ENCODE assay signal across 8 cellular contexts in genomic region chr4:3532714-3533336, GRCh38. TPM values are rescaled to one million over a fixed set of nuclear protein-coding genes. Genes with fewer than 3 reads are reported as not detected.
DNase-seq lines count a peak whose midpoint lies in the region; ATAC-seq, FAIRE-seq and TF ChIP-seq lines count a peak whose summit lies in the region.

No MANE protein-coding gene starts in this region.

- H3K9me3 ChIP-seq in hepatocyte (ENCODE audit: low read depth) = no peaks in the 10 kb centered on the region

- no peaks in the 10 kb centered on the region for H3K9me3 Mint-ChIP-seq in activated CD8-positive, alpha-beta memory T cell treated with anti-CD3 and anti-CD28 coated beads, Interleukin-2, amount 10 ng/mL, durations not matched to agents 7 days and 5 days (ENCODE audit: low read depth)
- H3K9me3 Mint-ChIP-seq in activated CD8-positive, alpha-beta T cell treated with anti-CD3 and anti-CD28 coated beads for 36 hours = no peaks in the 10 kb centered on the region

- H3K9me2 ChIP-seq in hepatocyte (replicated peaks; ENCODE audit: insufficient read depth) = no peaks in the 10 kb centered on the region

- no peak for ATAC-seq in activated CD8-positive, alpha-beta memory T cell treated with anti-CD3 and anti-CD28 coated beads, Interleukin-2, amount 10 ng/mL, durations not matched to agents 7 days and 5 days
- ATAC-seq in activated CD8-positive, alpha-beta T cell treated with anti-CD3 and anti-CD28 coated beads for 36 hours = no peak

- intact Hi-C loops in activated CD8-positive, alpha-beta T cell treated with anti-CD3 and anti-CD28 coated beads for 36 hours (cut with micrococcal nuclease) = no loop called here

- DNase-seq in activated CD8-positive, alpha-beta memory T cell treated with anti-CD3 and anti-CD28 coated beads, Interleukin-2, amount 10 ng/mL, durations not matched to agents 7 days and 5 days = no peak
- no peak for DNase-seq in activated CD8-positive, alpha-beta memory T cell treated with anti-CD3 and anti-CD28 coated beads, Interleukin-2, amount 50 U/mL, for 48 hours
- DNase-seq in activated CD8-positive, alpha-beta T cell treated with anti-CD3 and anti-CD28 coated beads for 36 hours = no peak
- DNase-seq in hepatocyte (ENCODE audit: low spot score) (peak; percentile 2), NCI-H1105 treated with DMSO at 0.1 percent for 48 hours (lab: John Stamatoyannopoulos, UW) (no peak), DMS 273 treated with DMSO at 0.1 percent for 48 hours (lab: John Stamatoyannopoulos, UW) (no peak), frontal cortex (ENCODE audit: low spot score in 2 of 2) (no peak)

- CTCF ChIA-PET in activated CD8-positive, alpha-beta memory T cell treated with anti-CD3 and anti-CD28 coated beads, Interleukin-2, amount 10 ng/mL, durations not matched to agents 7 days and 5 days (lab: Charles Lee) = no interaction called here
- CTCF ChIA-PET in activated CD8-positive, alpha-beta T cell treated with anti-CD3 and anti-CD28 coated beads for 36 hours (lab: Charles Lee) = no interaction called here

- H3K4me3 Mint-ChIP-seq in activated CD8-positive, alpha-beta memory T cell treated with anti-CD3 and anti-CD28 coated beads, Interleukin-2, amount 10 ng/mL, durations not matched to agents 7 days and 5 days = peak overlapping the region; percentile 98
- peak overlapping the region; percentile 100 for H3K4me3 Mint-ChIP-seq in activated CD8-positive, alpha-beta T cell treated with anti-CD3 and anti-CD28 coated beads for 36 hours

- no peak overlapping the region for H3K4me3 ChIP-seq in hepatocyte
- H3K4me3 ChIP-seq in skin epidermis = peak overlapping the region; percentile 68 to 97 (median 81)

- peaks cover 27% of the 10 kb centered on the region for H3K4me1 Mint-ChIP-seq in activated CD8-positive, alpha-beta memory T cell treated with anti-CD3 and anti-CD28 coated beads, Interleukin-2, amount 10 ng/mL, durations not matched to agents 7 days and 5 days
- peaks cover 28% of the 10 kb centered on the region for H3K4me1 Mint-ChIP-seq in activated CD8-positive, alpha-beta T cell treated with anti-CD3 and anti-CD28 coated beads for 36 hours (ENCODE audit: low read depth)

- H2AFZ ChIP-seq in hepatocyte = peak overlapping the region; percentile 39

- H3K4me1 ChIP-seq in hepatocyte (ENCODE audit: insufficient read depth) = peaks cover 13% of the 10 kb centered on the region

- no peak for TF ChIP-seq CTCF in activated CD8-positive, alpha-beta T cell treated with anti-CD3 and anti-CD28 coated beads for 36 hours (IDR thresholded peaks at IDR 0.05)
- TF ChIP-seq CTCF in hepatocyte (IDR thresholded peaks at IDR 0.05; ENCODE audit: poor library complexity) = no peak

- H3K4me2 ChIP-seq in hepatocyte = peak overlapping the region; percentile 99

- POLR2A ChIA-PET in activated CD8-positive, alpha-beta T cell treated with anti-CD3 and anti-CD28 coated beads for 36 hours (lab: Charles Lee) = no interaction called here

- FAIRE-seq in frontal cortex (lab: Jason Lieb, UNC) = no peak

- H3K27ac Mint-ChIP-seq in activated CD8-positive, alpha-beta memory T cell treated with anti-CD3 and anti-CD28 coated beads, Interleukin-2, amount 10 ng/mL, durations not matched to agents 7 days and 5 days = no peak overlapping the region
- H3K27ac Mint-ChIP-seq in activated CD8-positive, alpha-beta T cell treated with anti-CD3 and anti-CD28 coated beads for 36 hours = no peak overlapping the region

- H3K79me2 ChIP-seq in hepatocyte = peaks cover 43% of the 10 kb centered on the region

- no peak overlapping the region for H3K27ac ChIP-seq in hepatocyte
- H3K27ac ChIP-seq in skin epidermis = peak overlapping the region in 11 of 21 experiments; percentile 3 to 91 (median 72)

- H3K27me3 ChIP-seq in hepatocyte = no peaks in the 10 kb centered on the region

- H4K20me1 ChIP-seq in hepatocyte (ENCODE audit: insufficient read depth, poor library complexity, severe bottlenecking) = peaks cover 38% of the 10 kb centered on the region

- H3K36me3 Mint-ChIP-seq in activated CD8-positive, alpha-beta memory T cell treated with anti-CD3 and anti-CD28 coated beads, Interleukin-2, amount 10 ng/mL, durations not matched to agents 7 days and 5 days = no peaks in the 10 kb centered on the region
- peaks cover 7% of the 10 kb centered on the region for H3K36me3 Mint-ChIP-seq in activated CD8-positive, alpha-beta T cell treated with anti-CD3 and anti-CD28 coated beads for 36 hours (ENCODE audit: low read depth)

- peaks cover 8% of the 10 kb centered on the region for H3K27me3 Mint-ChIP-seq in activated CD8-positive, alpha-beta memory T cell treated with anti-CD3 and anti-CD28 coated beads, Interleukin-2, amount 10 ng/mL, durations not matched to agents 7 days and 5 days
- H3K27me3 Mint-ChIP-seq in activated CD8-positive, alpha-beta T cell treated with anti-CD3 and anti-CD28 coated beads for 36 hours = no peaks in the 10 kb centered on the region

- 22% methylated on average over 42 of the region's 42 CpGs for WGBS in hepatocyte (ENCODE audit: low lambda C conversion rate, missing lambda C conversion rate)

- no peaks in the 10 kb centered on the region for H3K36me3 ChIP-seq in hepatocyte (replicated peaks; ENCODE audit: insufficient read depth, low read depth)

RNA-seq across cellular contexts. Expression of gene LRPAP1, which starts 0.6 kb away (rescaled TPM):
- 10 to 100 TPM; 77.2 to 87.6 TPM for total RNA-seq in activated CD8-positive, alpha-beta memory T cell treated with anti-CD3 and anti-CD28 coated beads, Interleukin-2, amount 10 ng/mL, durations not matched to agents 7 days and 5 days
- 10 to 100 TPM; 46.0 to 49.8 TPM for total RNA-seq in activated CD8-positive, alpha-beta T cell treated with anti-CD3 and anti-CD28 coated beads for 36 hours
- 184 and 191 TPM in 2 replicates for total RNA-seq in hepatocyte
- 299 and 379 TPM in 2 replicates for polyA plus RNA-seq in hepatocyte
- total RNA-seq in frontal cortex = 13.5 TPM
